Comparison of ENCODE assay signal across 9 cellular contexts in genomic region chr1:234533034-234533571, GRCh38. TPM values are rescaled to one million over a fixed set of nuclear protein-coding genes. Genes with fewer than 3 reads are reported as not detected.
A peak's percentile ranks its signal among the peaks of the same experiment; 100 is the strongest.
DNase-seq lines count a peak whose midpoint lies in the region; ATAC-seq, FAIRE-seq and TF ChIP-seq lines count a peak whose summit lies in the region.
"Had no signal": no experiment of that assay in that cellular context is flagged by ENCODE, and none has a peak within 500 bp of the region (broad histone marks: within the 10 kb centered on the region; RNA-seq: fewer than 3 reads in every experiment).

No MANE protein-coding gene starts in this region.

- no peak for TF ChIP-seq EP300 in A549 (IDR thresholded peaks at IDR 0.05)
- TF ChIP-seq EP300 in esophagus muscularis mucosa (IDR thresholded peaks at IDR 0.05): peak; percentile 2
- no peak for TF ChIP-seq EP300 in neural cell (conservative IDR thresholded peaks at IDR 0.05; ENCODE audit: poor library complexity, severe bottlenecking)

- H3K27me3 ChIP-seq in PC-3 (ENCODE audit: low read length): no peaks in the 10 kb centered on the region
- H3K27me3 ChIP-seq in esophagus muscularis mucosa: no peaks in the 10 kb centered on the region
- H3K27me3 ChIP-seq in neural cell (ENCODE audit: insufficient read depth, low read depth, low read length): no peaks in the 10 kb centered on the region

- H3K9me3 ChIP-seq in A549 (no peaks in the 10 kb centered on the region), PC-3 (ENCODE audit: low read length) (no peaks in the 10 kb centered on the region), esophagus muscularis mucosa (no peaks in the 10 kb centered on the region), neural cell (ENCODE audit: low read length) (no peaks in the 10 kb centered on the region)

- CTCF ChIA-PET in A549 (lab: Yijun Ruan, JAX): interaction anchor here (0.8 to 3.1 kb wide), 5 partner anchors 10 to 560 kb away, joined by 3 to 11 read pairs (median 4); no protein-coding TSS in a partner anchor
- CTCF ChIA-PET in PC-3 (lab: Charles Lee): no interaction called here

- H4K20me1 ChIP-seq in PC-3 (ENCODE audit: low read length) (no peaks in the 10 kb centered on the region), neural cell (ENCODE audit: insufficient read depth) (no peaks in the 10 kb centered on the region)

- H3K36me3 ChIP-seq in PC-3 (ENCODE audit: low read depth, low read length) (no peaks in the 10 kb centered on the region), esophagus muscularis mucosa (no peaks in the 10 kb centered on the region), neural cell (ENCODE audit: insufficient read depth, low read length) (no peaks in the 10 kb centered on the region)

- H2AFZ ChIP-seq in PC-3 (ENCODE audit: low read length) (no peak overlapping the region), neural cell (ENCODE audit: low read depth, low read length) (no peak overlapping the region)

- 96% methylated on average over 8 of the region's 8 CpGs for WGBS in A549 (ENCODE audit: missing lambda C conversion rate)
- 34% methylated on average over 8 of the region's 8 CpGs for WGBS in esophagus muscularis mucosa

- H3K4me3 ChIP-seq in A549 (no peak overlapping the region), PC-3 (ENCODE audit: low read length) (no peak overlapping the region), esophagus muscularis mucosa (peak overlapping the region in 1 of 4 donors; percentile 8), neural cell (ENCODE audit: low read length) (no peak overlapping the region)

- TF ChIP-seq CTCF in A549 (IDR thresholded peaks at IDR 0.05) (no peak), PC-3 (conservative IDR thresholded peaks at IDR 0.05; ENCODE audit: low read depth, low read length) (no peak), esophagus muscularis mucosa (IDR thresholded peaks at IDR 0.05) (no peak), neural cell (IDR thresholded peaks at IDR 0.05; ENCODE audit: poor library complexity, severe bottlenecking) (no peak)

- H3K4me1 ChIP-seq in A549 (peaks cover 16% of the 10 kb centered on the region), PC-3 (ENCODE audit: insufficient read depth, low read length) (peaks cover 27% of the 10 kb centered on the region), esophagus muscularis mucosa (peaks cover 98 to 100% (median 99%) of the 10 kb centered on the region in 4 donors)

- 0 out of 3 replicates have a peak overlapping the region, but pooled peaks have one; percentile 10 for H3K4me2 ChIP-seq in A549
- H3K4me2 ChIP-seq in PC-3 (ENCODE audit: low read length): peak overlapping the region; percentile 22; the same call in 1 of the 2 replicates
- H3K4me2 ChIP-seq in neural cell (ENCODE audit: low read length): no peak overlapping the region

- no peak for TF ChIP-seq POLR2A in A549 (IDR thresholded peaks at IDR 0.05; ENCODE audit: low read length)
- TF ChIP-seq POLR2A in esophagus muscularis mucosa (IDR thresholded peaks at IDR 0.05; ENCODE audit: low read depth): no peak
- no peak for TF ChIP-seq POLR2A in GM18505 (IDR thresholded peaks at IDR 0.05; ENCODE audit: borderline replicate concordance, extremely low read depth, insufficient read depth, insufficient read length)

- no peak overlapping the region for H3K9ac ChIP-seq in PC-3 (ENCODE audit: low read length)
- H3K9ac ChIP-seq in neural cell (ENCODE audit: low read length): no peak overlapping the region

- no peak for DNase-seq in A549 (ENCODE audit: low read depth in 1 of 2, low spot score in 1 of 2)
- peak; percentile 63 for DNase-seq in PC-3
- DNase-seq in esophagus muscularis mucosa (ENCODE audit: extremely low spot score): no peak
- DNase-seq in activated gamma-delta T cell treated with Interleukin-2 at 50 U/mL for 16 hours: no peak

- H3F3A ChIP-seq in PC-3 (ENCODE audit: low read length, unreplicated experiment): no peaks in the 10 kb centered on the region
- H3F3A ChIP-seq in neural cell (ENCODE audit: insufficient read depth, low read length, poor library complexity, severe bottlenecking): peaks cover 6% of the 10 kb centered on the region

- POLR2A ChIA-PET in A549 (lab: Yijun Ruan, JAX) (interaction anchor here (1.2 kb wide), 1 partner anchor 11 kb away, joined by 3 read pairs; no protein-coding TSS in a partner anchor), PC-3 (lab: Charles Lee; ENCODE audit: unreplicated experiment) (no interaction called here)

- H3K9me2 ChIP-seq in PC-3 (replicated peaks; ENCODE audit: low read length) (no peaks in the 10 kb centered on the region), neural cell (ENCODE audit: insufficient read depth, low read length) (no peaks in the 10 kb centered on the region)

- no peak for FAIRE-seq in A549 (lab: Jason Lieb, UNC)
- FAIRE-seq: colon had no signal

- H3K79me2 ChIP-seq in PC-3 (ENCODE audit: low read length): no peaks in the 10 kb centered on the region
- no peaks in the 10 kb centered on the region for H3K79me2 ChIP-seq in neural cell (replicated peaks; ENCODE audit: insufficient read depth, low read length)

- ATAC-seq in A549 (peak; percentile 40 to 51; a peak in 4 of 6 replicates), PC-3 (peak; percentile 61), GM21825 (IDR thresholded peaks at IDR 0.05; ENCODE audit: unreplicated experiment) (no peak), GM18505 (IDR thresholded peaks at IDR 0.05; ENCODE audit: unreplicated experiment) (no peak), GM21381 (IDR thresholded peaks at IDR 0.05; ENCODE audit: unreplicated experiment) (no peak)

- peak overlapping the region; percentile 21 to 69; a peak in 4 of 6 replicates for H3K27ac ChIP-seq in A549
- peak overlapping the region; percentile 53 for H3K27ac ChIP-seq in PC-3 (ENCODE audit: low read length)
- H3K27ac ChIP-seq in esophagus muscularis mucosa (replicated peaks in 1 of 4): peak overlapping the region; percentile 92 to 99 (median 96)
- H3K27ac ChIP-seq in neural cell (ENCODE audit: low read length): peak overlapping the region; percentile 17

- TF ChIP-seq RAD21 in A549 (conservative IDR thresholded peaks at IDR 0.05 in 1 of 2, IDR thresholded peaks at IDR 0.05 in 1 of 2) (no peak), neural cell (conservative IDR thresholded peaks at IDR 0.05) (no peak)

- intact Hi-C loops in PC-3 (cut with micrococcal nuclease) (no loop called here), esophagus muscularis mucosa (cut with DNase I) (loop anchor here (10.0 kb wide), 1 partner anchor 192 kb away; no protein-coding TSS in a partner anchor)

- BruUV-seq in PC-3 (replicated peaks; lab: Mats Ljungman, UMichigan): no TSS peak

TF ChIP-seq in A549, 52 proteins besides CTCF, POLR2A, EP300 and RAD21 (continues in another document):
- TF ChIP-seq RNF2 (IDR thresholded peaks at IDR 0.05; ENCODE audit: borderline replicate concordance, low read depth) (no peak), JUNB (IDR thresholded peaks at IDR 0.05) (no peak), CHD2 (IDR thresholded peaks at IDR 0.05; ENCODE audit: low read length, partially characterized antibody) (no peak), MAZ (IDR thresholded peaks at IDR 0.05; ENCODE audit: borderline replicate concordance, low read depth, low read length) (no peak), HMGXB4 (CRISPR knock-in tag; IDR thresholded peaks at IDR 0.05; ENCODE audit: borderline replicate concordance) (no peak)

TF ChIP-seq in neural cell, 6 proteins besides CTCF, POLR2A, EP300 and RAD21:
- TF ChIP-seq MXI1 (conservative IDR thresholded peaks at IDR 0.05; ENCODE audit: poor library complexity, severe bottlenecking): no peak
- TF ChIP-seq SMC3 (conservative IDR thresholded peaks at IDR 0.05; ENCODE audit: poor library complexity): no peak
- no peak for TF ChIP-seq EZH2 (IDR thresholded peaks at IDR 0.05; ENCODE audit: borderline replicate concordance, insufficient read depth, low read length, poor library complexity, severe bottlenecking)
- no peak for TF ChIP-seq TAF1 (IDR thresholded peaks at IDR 0.05; ENCODE audit: low read depth)

RNA-seq across cellular contexts. Expression of gene TARBP1, which starts 54.1 kb away (rescaled TPM):
- 41.1 and 44.7 TPM in 2 replicates for polyA plus RNA-seq in A549 (2011; rRNA removed)
- polyA plus RNA-seq in A549 (2012; cell fraction: cytosol; rRNA removed): 20.3 and 22.1 TPM in 2 replicates
- 28.3 and 55.1 TPM in 2 replicates for polyA plus RNA-seq in A549 (2012; cell fraction: nucleus; rRNA removed)
- 22.4 to 25.7 TPM (median 23.1 TPM) in 3 replicates for polyA plus RNA-seq in A549 (2017; fragmentation: RNase III; extraction: RNeasy Plus Mini Kit Qiagen cat#74134 plus additional on column Dnase treatment)
- 18.5 and 18.9 TPM in 2 replicates for polyA minus RNA-seq in A549 (2011; rRNA and poly(A)+ RNA removed)
- 15.1 and 27.7 TPM in 2 replicates for total RNA-seq in PC-3 (2014; rRNA removed)
- total RNA-seq in esophagus muscularis mucosa: 10 to 100 TPM in 2 of 4 donors, 1 to 10 TPM in 2; 5.8 to 11.1 (median 9.8) TPM
- 267 and 329 TPM in 2 replicates for polyA plus RNA-seq in neural cell
- 126 and 133 TPM in 2 replicates for polyA minus RNA-seq in neural cell

Comparison
In these comparisons a context has a peak if more than half of its experiments do, and no peak if none do; other contexts are left out.
1. ATAC-seq: peak in A549 (2 of 2) and PC-3 (single experiment); none in GM21825 (single experiment), GM18505 (single experiment) and GM21381 (single experiment).
2. H3K27ac ChIP-seq: peak in every context shown above with its lines; median percentile 96 in esophagus muscularis mucosa; 53 in PC-3; 45 in A549; 17 in neural cell.